8 cellular contexts compared by ENCODE assay signal in the genomic region with DNA sequence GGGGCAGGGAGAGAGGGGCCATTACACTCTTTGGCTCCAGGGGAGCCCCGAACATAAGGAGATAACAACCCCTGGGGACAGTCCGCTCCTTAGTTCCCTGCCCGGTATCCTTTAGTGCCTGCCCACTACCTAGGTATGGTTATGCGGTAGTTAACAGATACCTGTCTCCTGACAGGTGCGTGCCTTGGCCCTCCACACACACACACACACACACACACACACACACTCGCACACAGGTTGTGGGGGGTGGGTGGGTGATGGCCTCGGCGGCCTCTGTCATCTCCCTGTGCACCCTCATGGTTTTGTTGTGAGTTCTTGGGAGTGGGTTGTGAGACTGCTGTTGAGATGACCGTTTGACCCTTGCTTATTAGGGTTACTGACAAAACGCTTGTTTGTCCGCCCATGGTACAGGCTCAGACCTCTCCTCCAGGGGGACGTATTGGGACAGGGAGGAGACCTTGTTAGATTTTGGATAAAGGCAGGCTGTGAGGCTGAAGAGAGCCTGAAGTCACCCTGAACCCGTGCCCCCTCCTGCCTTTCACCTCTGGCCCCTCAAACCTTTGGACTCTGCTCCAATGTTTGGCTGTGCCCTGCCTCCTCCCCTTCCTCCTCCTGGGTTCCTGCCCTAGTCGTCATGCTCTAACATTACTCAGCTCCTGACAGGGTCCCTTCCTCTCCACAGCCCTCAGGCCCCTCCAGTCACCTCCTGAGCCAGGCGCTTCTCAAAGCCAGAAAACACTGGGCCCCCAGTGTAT. TPM values are rescaled to one million over a fixed set of nuclear protein-coding genes. Genes with fewer than 3 reads are reported as not detected.
DNase-seq lines count a peak whose midpoint lies in the region; ATAC-seq and TF ChIP-seq lines count a peak whose summit lies in the region.

No MANE protein-coding gene starts in this region.

- CTCF ChIA-PET in WTC11 (lab: Charles Lee), result interaction anchor here (1.4 kb wide), 2 partner anchors 75 to 155 kb away, joined by 3 to 6 read pairs; no protein-coding TSS in a partner anchor

- peaks cover 75% of the 10 kb centered on the region for H3K27me3 Mint-ChIP-seq in WTC11 (ENCODE audit: low read depth)

- ATAC-seq in WTC11 (peak; percentile 1; the same call in 1 of the 2 replicates), GM18907 (IDR thresholded peaks at IDR 0.05; ENCODE audit: unreplicated experiment) (no peak), GM18870 (IDR thresholded peaks at IDR 0.05; ENCODE audit: unreplicated experiment) (no peak)

- no peaks in the 10 kb centered on the region for H3K9me3 Mint-ChIP-seq in WTC11

- peak overlapping the region; percentile 63 for H3K4me3 Mint-ChIP-seq in WTC11

- TF ChIP-seq CTCF in GM12864 (IDR thresholded peaks at IDR 0.05; ENCODE audit: low read depth, low read length, missing control alignments), result no peak
- TF ChIP-seq CTCF in WTC11 (IDR thresholded peaks at IDR 0.05), result no peak
- no peak for TF ChIP-seq CTCF in foreskin fibroblast (IDR thresholded peaks at IDR 0.05; ENCODE audit: low read depth, low read length)
- no peak for TF ChIP-seq CTCF in retinal pigment epithelial cell (conservative IDR thresholded peaks at IDR 0.05; ENCODE audit: low read depth, low read length)

- DNase-seq in GM12864 (ENCODE audit: low read depth) (no peak), WTC11 (ENCODE audit: low spot score) (no peak), foreskin fibroblast (no peak), retinal pigment epithelial cell (ENCODE audit: low read depth) (no peak), hypothalamus (lab: John Stamatoyannopoulos, UW) (no peak)
- no peak for DNase-seq in NK-92 treated with Interleukin-12 subunit alpha and Interleukin-12 subunit beta, amount 100 ng/mL, for 24 hours (lab: John Stamatoyannopoulos, UW)

- POLR2A ChIA-PET in WTC11 (lab: Charles Lee), result no interaction called here

- H3K27ac Mint-ChIP-seq in WTC11, result no peak overlapping the region

- H3K4me1 Mint-ChIP-seq in WTC11, result peaks cover 26% of the 10 kb centered on the region

- H3K36me3 Mint-ChIP-seq in WTC11, result no peaks in the 10 kb centered on the region

- H3K4me3 ChIP-seq in GM12864 (ENCODE audit: low read depth, low read length) (peak overlapping the region; percentile 76), foreskin fibroblast (ENCODE audit: low read depth in 1 of 2, low read length in 2 of 2) (peak overlapping the region; percentile 50 to 60), retinal pigment epithelial cell (ENCODE audit: low read length) (peak overlapping the region; percentile 57)

TF ChIP-seq in WTC11, 78 proteins besides CTCF, POLR2A, EP300 and RAD21:
- no peak for TF ChIP-seq ZNF425 (CRISPR knock-in tag; conservative IDR thresholded peaks at IDR 0.05)
- no peak for TF ChIP-seq ESRRA (CRISPR knock-in tag; IDR thresholded peaks at IDR 0.05; ENCODE audit: borderline replicate concordance)
- TF ChIP-seq TEAD4 (CRISPR knock-in tag; IDR thresholded peaks at IDR 0.05), result no peak
- TF ChIP-seq SP1 (CRISPR knock-in tag; conservative IDR thresholded peaks at IDR 0.05), result no peak
- TF ChIP-seq CREB1 (CRISPR knock-in tag; IDR thresholded peaks at IDR 0.05), result no peak
- no peak for TF ChIP-seq NFE2L1 (CRISPR knock-in tag; IDR thresholded peaks at IDR 0.05)
- TF ChIP-seq, protein P1, sequence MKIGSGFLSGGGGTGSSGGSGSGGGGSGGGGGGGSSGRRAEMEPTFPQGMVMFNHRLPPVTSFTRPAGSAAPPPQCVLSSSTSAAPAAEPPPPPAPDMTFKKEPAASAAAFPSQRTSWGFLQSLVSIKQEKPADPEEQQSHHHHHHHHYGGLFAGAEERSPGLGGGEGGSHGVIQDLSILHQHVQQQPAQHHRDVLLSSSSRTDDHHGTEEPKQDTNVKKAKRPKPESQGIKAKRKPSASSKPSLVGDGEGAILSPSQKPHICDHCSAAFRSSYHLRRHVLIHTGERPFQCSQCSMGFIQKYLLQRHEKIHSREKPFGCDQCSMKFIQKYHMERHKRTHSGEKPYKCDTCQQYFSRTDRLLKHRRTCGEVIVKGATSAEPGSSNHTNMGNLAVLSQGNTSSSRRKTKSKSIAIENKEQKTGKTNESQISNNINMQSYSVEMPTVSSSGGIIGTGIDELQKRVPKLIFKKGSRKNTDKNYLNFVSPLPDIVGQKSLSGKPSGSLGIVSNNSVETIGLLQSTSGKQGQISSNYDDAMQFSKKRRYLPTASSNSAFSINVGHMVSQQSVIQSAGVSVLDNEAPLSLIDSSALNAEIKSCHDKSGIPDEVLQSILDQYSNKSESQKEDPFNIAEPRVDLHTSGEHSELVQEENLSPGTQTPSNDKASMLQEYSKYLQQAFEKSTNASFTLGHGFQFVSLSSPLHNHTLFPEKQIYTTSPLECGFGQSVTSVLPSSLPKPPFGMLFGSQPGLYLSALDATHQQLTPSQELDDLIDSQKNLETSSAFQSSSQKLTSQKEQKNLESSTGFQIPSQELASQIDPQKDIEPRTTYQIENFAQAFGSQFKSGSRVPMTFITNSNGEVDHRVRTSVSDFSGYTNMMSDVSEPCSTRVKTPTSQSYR (CRISPR knock-in tag; IDR thresholded peaks at IDR 0.05), result no peak
- TF ChIP-seq ZNF416 (CRISPR knock-in tag; IDR thresholded peaks at IDR 0.05), result no peak
- TF ChIP-seq CREM (CRISPR knock-in tag; IDR thresholded peaks at IDR 0.05), result no peak
- TF ChIP-seq NFYB (CRISPR knock-in tag; conservative IDR thresholded peaks at IDR 0.05; ENCODE audit: low read depth), result no peak
- TF ChIP-seq FOXP1 (CRISPR knock-in tag; IDR thresholded peaks at IDR 0.05; ENCODE audit: borderline replicate concordance), result no peak
- TF ChIP-seq JAZF1 (CRISPR knock-in tag; IDR thresholded peaks at IDR 0.05), result no peak
- TF ChIP-seq MXD4 (CRISPR knock-in tag; IDR thresholded peaks at IDR 0.05; ENCODE audit: borderline replicate concordance), result no peak
- no peak for TF ChIP-seq ZBTB21 (CRISPR knock-in tag; IDR thresholded peaks at IDR 0.05; ENCODE audit: borderline replicate concordance)
- no peak for TF ChIP-seq E2F4 (CRISPR knock-in tag; IDR thresholded peaks at IDR 0.05; ENCODE audit: borderline replicate concordance, low read depth)
- no peak for TF ChIP-seq ZNF121 (CRISPR knock-in tag; IDR thresholded peaks at IDR 0.05)
- TF ChIP-seq HMGXB4 (CRISPR knock-in tag; IDR thresholded peaks at IDR 0.05), result no peak

RNA-seq across cellular contexts. Expression of gene RASSF5, which starts 1.0 kb away (rescaled TPM):
- total RNA-seq in WTC11 (2021), result 1.7 to 2.1 TPM (median 1.7 TPM) in 3 replicates

RNA-seq across cellular contexts. Expression of gene IKBKE, which starts 38.0 kb away (rescaled TPM):
- 7.8 to 8.1 TPM (median 8.0 TPM) in 3 replicates for total RNA-seq in WTC11 (2021)
